ENCODE assay signal across 9 cellular contexts in the genomic region with DNA sequence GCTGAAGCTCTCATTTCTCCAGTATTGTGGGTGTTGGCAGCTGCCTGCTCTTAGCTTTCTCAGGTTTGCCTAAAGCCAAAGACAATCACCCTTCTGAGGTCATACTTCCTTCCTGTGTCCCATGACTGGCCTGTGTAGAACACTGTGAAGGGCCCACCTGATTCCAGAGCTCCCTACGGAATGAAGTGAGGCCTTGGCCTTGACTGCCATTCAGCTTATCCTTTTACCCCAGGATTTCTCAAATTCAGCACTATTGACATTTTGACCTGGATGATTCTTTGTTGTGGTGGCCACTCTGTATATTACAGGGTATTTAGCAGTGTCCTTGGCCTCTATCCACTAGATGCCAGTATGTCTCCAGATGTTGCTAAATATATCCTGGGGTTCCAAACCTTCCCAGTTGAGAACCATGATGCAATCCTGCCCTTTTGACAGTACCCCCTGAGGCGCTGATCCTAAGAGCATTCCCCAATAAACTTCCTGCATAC.
DNase-seq lines count a peak whose midpoint lies in the region; ATAC-seq, FAIRE-seq and TF ChIP-seq lines count a peak whose summit lies in the region.
"Had no signal": no experiment of that assay in that cellular context is flagged by ENCODE, and none has a peak within 500 bp of the region (broad histone marks: within the 10 kb centered on the region; RNA-seq: fewer than 3 reads in every experiment).

No MANE protein-coding gene starts in this region.

- ATAC-seq in Panc1, result peak; percentile 93

- no TSS peak for BruUV-seq in Panc1 (replicated peaks; lab: Mats Ljungman, UMichigan)

- CTCF ChIA-PET in Panc1 (lab: Charles Lee), result no interaction called here

- no peaks in the 10 kb centered on the region for H3K27me3 ChIP-seq in Panc1 (ENCODE audit: control insufficient read depth, insufficient read depth, low read length)

- H3K27ac ChIP-seq in Panc1 (ENCODE audit: low read length), result peak overlapping the region; percentile 78

- intact Hi-C loops in Panc1 (cut with micrococcal nuclease; ENCODE audit: unreplicated experiment) (loop anchor here (10.0 kb wide), 1 partner anchor 81 kb away; no protein-coding TSS in a partner anchor), posterior cingulate gyrus (cut with DNase I) (no loop called here)

- FAIRE-seq in H54 (lab: Jason Lieb, UNC), result peak; percentile 97

- peaks cover 16% of the 10 kb centered on the region; the same call in 1 of the 2 replicates for H3K9me3 ChIP-seq in Panc1 (ENCODE audit: control insufficient read depth, insufficient read depth, low read depth, low read length)

- peaks cover under 1% of the 10 kb centered on the region; the same call in 1 of the 2 replicates for H3K4me1 ChIP-seq in Panc1 (ENCODE audit: control insufficient read depth, insufficient read depth, low read length)

- POLR2A ChIA-PET in Panc1 (lab: Charles Lee), result interaction anchor here (0.6 kb wide), 1 partner anchor 882 kb away, joined by 3 read pairs; no protein-coding TSS in a partner anchor

- no peak for TF ChIP-seq POLR2A in H54 (IDR thresholded peaks at IDR 0.05; ENCODE audit: low read depth, low read length)

- TF ChIP-seq CTCF in Panc1 (IDR thresholded peaks at IDR 0.05) (peak; percentile 51), fibroblast of pulmonary artery (IDR thresholded peaks at IDR 0.05; ENCODE audit: low read length, missing control alignments) (peak; percentile 21)

- in situ Hi-C loops in Panc1 (cut with HindIII; ENCODE audit: low pct_unique_long_range_greater_than_20kb, low sequenced_read_pairs), result no loop called here

- H3K4me3 ChIP-seq in Panc1 (ENCODE audit: low read depth in 2 of 2, low read length in 2 of 2), result no peak overlapping the region
- no peak overlapping the region for H3K4me3 ChIP-seq in fibroblast of pulmonary artery (replicated peaks; ENCODE audit: low read depth, low read length)

- H3K36me3 ChIP-seq in Panc1 (ENCODE audit: control insufficient read depth, insufficient read depth, low read length), result no peaks in the 10 kb centered on the region

- DNase-seq in H54 (ENCODE audit: insufficient read length, low spot score) (peak; percentile 15), Panc1 (ENCODE audit: low read depth, low spot score) (no peak), fibroblast of pulmonary artery (ENCODE audit: low read depth) (peak; percentile 77), pons (ENCODE audit: low spot score) (peak; percentile 35), HUDEP-2 (lab: John Stamatoyannopoulos, UW; ENCODE audit: unreplicated experiment in 76 of 76) (no peak), posterior cingulate gyrus (no peak)
- no peak for DNase-seq in activated CD4-positive, alpha-beta T cell treated with anti-CD3 and anti-CD28 coated beads, Interleukin-2, amount 50 U/mL, for 4 hours
- DNase-seq: amygdala, naive B cell had no signal

Comparison
In these comparisons a context has a peak if more than half of its experiments do, and no peak if none do; other contexts are left out.
1. DNase-seq: peak in H54 (single experiment), fibroblast of pulmonary artery (single experiment) and pons (single experiment); none in Panc1 (single experiment), HUDEP-2 (0 of 76), posterior cingulate gyrus (0 of 10) and activated CD4-positive, alpha-beta T cell treated with anti-CD3 and anti-CD28 coated beads, Interleukin-2, amount 50 U/mL, for 4 hours (0 of 2).